In genomic region chrX:154584585-154585183, GRCh38 we compare ENCODE assay signal across 21 cellular contexts. TPM values are rescaled to one million over a fixed set of nuclear protein-coding genes. Genes with fewer than 3 reads are reported as not detected.
"Had no signal": no experiment of that assay in that cellular context is flagged by ENCODE, and none has a peak within 500 bp of the region (broad histone marks: within the 10 kb centered on the region; RNA-seq: fewer than 3 reads in every experiment).

Gene CTAG1A, plus strand, starts transcription at chrX:154585133. Its CDS starts 74 bp downstream, at chrX:154585207.

RNA-seq across cellular contexts. Expression of gene CTAG1A, which starts in this region (rescaled TPM):
- total RNA-seq: activated CD4-positive, alpha-beta memory T cell treated with anti-CD3 and anti-CD28 coated beads, Interleukin-2, amount 10 ng/mL, durations not matched to agents 7 days and 5 days; activated CD4-positive, alpha-beta T cell treated with anti-CD3 and anti-CD28 coated beads for 36 hours; activated CD4-positive, alpha-beta T cell treated with anti-CD3 and anti-CD28 coated beads, Interleukin-2, amount 10 ng/mL, durations not matched to agents 7 days and 5 days; activated CD8-positive, alpha-beta T cell treated with anti-CD3 and anti-CD28 coated beads, Interleukin-2, amount 10 ng/mL, durations not matched to agents 7 days and 5 days; activated naive CD4-positive, alpha-beta T cell treated with anti-CD3 and anti-CD28 coated beads for 36 hours; activated naive CD4-positive, alpha-beta T cell treated with anti-CD3 and anti-CD28 coated beads, Interleukin-2, amount 50 U/mL, for 72 hours; activated naive CD8-positive, alpha-beta T cell treated with anti-CD3 and anti-CD28 coated beads for 36 hours; activated T-cell treated with anti-CD3 and anti-CD28 coated beads, Interleukin-2, amount 50 U/mL, for 4 hours; activated T-cell treated with anti-CD3 and anti-CD28 coated beads, Interleukin-2, amount 50 U/mL, for 72 hours; activated T-helper 1 cell treated with anti-CD3 and anti-CD28 coated beads, Interleukin-12 subunit alpha, Interleukin-12 subunit beta, Interleukin-2, Interleukin-4 antibody, amounts not matched to agents 30 ng/mL and 10 ng/mL and 1 ng/mL, durations not matched to agents 14 hours and 24 hours and 36 hours; activated T-helper 17 cell treated with anti-CD3 and anti-CD28 coated beads, Interleukin-2, amount 50 U/mL, for 72 hours; adrenal gland; ascending aorta; bronchial epithelial cell; cardiac muscle cell; chondrocyte; T-cell; T-helper 1 cell treated with Interleukin-12 subunit alpha and Interleukin-12 subunit beta and Interleukin-4 antibody, amounts not matched to agents 30 ng/mL and 1 ng/mL, for 36 hours; T-helper 17 cell; T-helper 2 cell treated with Interferon-gamma antibody and Interleukin-4, amounts not matched to agents 100 ng/mL and 5 ng/mL, for 36 hours; WTC11 had no signal
- polyA plus RNA-seq: cardiac muscle cell had no signal
